Comparison of ENCODE assay signal across 9 cellular contexts in the genomic region with DNA sequence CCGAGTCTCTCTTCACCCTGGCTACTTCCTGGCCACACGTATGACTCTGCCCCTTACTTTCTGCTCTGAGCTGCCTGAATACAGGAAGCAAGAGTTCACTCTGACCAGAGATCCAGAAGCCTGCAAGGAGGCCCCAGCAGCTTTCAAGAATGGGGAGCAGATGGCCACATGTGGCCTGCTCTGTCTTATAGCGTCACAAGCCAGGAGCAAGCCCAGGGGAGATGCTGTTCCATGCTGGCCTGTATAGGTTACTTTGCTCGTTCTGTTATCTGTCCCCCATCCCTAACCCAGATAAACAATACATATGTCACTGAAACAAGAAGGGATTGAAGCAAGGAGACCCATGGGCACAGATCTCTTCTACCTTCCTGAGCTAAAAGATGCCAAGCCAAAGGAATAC. TPM values are rescaled to one million over a fixed set of nuclear protein-coding genes. Genes with fewer than 3 reads are reported as not detected.
DNase-seq lines count a peak whose midpoint lies in the region; ATAC-seq and TF ChIP-seq lines count a peak whose summit lies in the region.
"Had no signal": no experiment of that assay in that cellular context is flagged by ENCODE, and none has a peak within 500 bp of the region (broad histone marks: within the 10 kb centered on the region; RNA-seq: fewer than 3 reads in every experiment).

No MANE protein-coding gene starts in this region.

- H3K9me3 ChIP-seq in BLaER1 treated with 17β-estradiol and CSF1 and Interleukin-3, amounts not matched to agents 10 nM and 100 nM (replicated peaks in 1 of 11): no peaks in the 10 kb centered on the region

- no peak for DNase-seq in activated naive CD8-positive, alpha-beta T cell treated with anti-CD3 and anti-CD28 coated beads, Interleukin-2, amount 50 U/mL, for 24 hours
- no peak for DNase-seq in natural killer cell treated with Interleukin-12 subunit alpha and Interleukin-12 subunit beta and Interleukin-15 and Interleukin-18, amount 100 ng/mL, for 72 hours (ENCODE audit: low spot score)
- DNase-seq in WTC11 (ENCODE audit: low spot score) (no peak), NAMALWA (ENCODE audit: low spot score) (no peak), NCI-H1048 (lab: John Stamatoyannopoulos, UW) (no peak)
- DNase-seq: AML-193, NCI-H187 treated with DMSO at 0.1 percent for 48 hours had no signal

- H3K36me3 ChIP-seq in BLaER1 treated with 17β-estradiol and CSF1 and Interleukin-3, amounts not matched to agents 10 nM and 100 nM: peaks cover 48 to 70% (median 62%) of the 10 kb centered on the region in 11 experiments

- peak overlapping the region in 8 of 11 experiments; percentile 1 to 72 (median 16); a peak in 6 of 22 replicates for H3K9ac ChIP-seq in BLaER1 treated with 17β-estradiol and CSF1 and Interleukin-3, amounts not matched to agents 10 nM and 100 nM

- peak overlapping the region in 4 of 11 experiments; percentile 4 to 22 (median 12); a peak in 4 of 22 replicates for H3K27ac ChIP-seq in BLaER1 treated with 17β-estradiol and CSF1 and Interleukin-3, amounts not matched to agents 10 nM and 100 nM

- POLR2A ChIA-PET in WTC11 (lab: Charles Lee): interaction anchor here (0.8 kb wide), 1 partner anchor 12 kb away, joined by 3 read pairs; no protein-coding TSS in a partner anchor

- no peak overlapping the region for H3K4me3 ChIP-seq in BLaER1 treated with 17β-estradiol and CSF1 and Interleukin-3, amounts not matched to agents 10 nM and 100 nM

- no peaks in the 10 kb centered on the region for H3K27me3 ChIP-seq in BLaER1 treated with 17β-estradiol and CSF1 and Interleukin-3, amounts not matched to agents 10 nM and 100 nM

- H4K20me1 ChIP-seq in BLaER1 treated with 17β-estradiol and CSF1 and Interleukin-3, amounts not matched to agents 10 nM and 100 nM: peaks cover 0 to 77% (median 8%) of the 10 kb centered on the region in 11 experiments; a peak in 12 of 22 replicates

- H3K27ac Mint-ChIP-seq in activated naive CD8-positive, alpha-beta T cell treated with anti-CD3 and anti-CD28 coated beads, Interleukin-2, amount 50 U/mL, for 24 hours: peak overlapping the region; percentile 14
- peak overlapping the region; percentile 41 to 51 for H3K27ac Mint-ChIP-seq in natural killer cell treated with Interleukin-12 subunit alpha and Interleukin-12 subunit beta and Interleukin-15 and Interleukin-18, amount 100 ng/mL, for 72 hours
- H3K27ac Mint-ChIP-seq in WTC11: no peak overlapping the region
- H3K27ac Mint-ChIP-seq: T-helper 1 cell treated with Interleukin-12 subunit alpha and Interleukin-12 subunit beta and Interleukin-4 antibody, amounts not matched to agents 30 μg/mL and 1 μg/mL, for 36 hours had no signal

- H3K36me3 Mint-ChIP-seq in activated naive CD8-positive, alpha-beta T cell treated with anti-CD3 and anti-CD28 coated beads, Interleukin-2, amount 50 U/mL, for 24 hours (ENCODE audit: low read depth): peaks cover 7% of the 10 kb centered on the region
- H3K36me3 Mint-ChIP-seq in natural killer cell treated with Interleukin-12 subunit alpha and Interleukin-12 subunit beta and Interleukin-15 and Interleukin-18, amount 100 ng/mL, for 72 hours: peaks cover 9% of the 10 kb centered on the region
- peaks cover 23% of the 10 kb centered on the region for H3K36me3 Mint-ChIP-seq in WTC11

- CTCF ChIA-PET in WTC11 (lab: Charles Lee): interaction anchor here (1.1 to 1.2 kb wide), 3 partner anchors 17 to 44 kb away, joined by 3 to 5 read pairs (median 5); a partner anchor contains a TSS

- H3K4me1 Mint-ChIP-seq in activated naive CD8-positive, alpha-beta T cell treated with anti-CD3 and anti-CD28 coated beads, Interleukin-2, amount 50 U/mL, for 24 hours: peaks cover 22% of the 10 kb centered on the region
- peaks cover 25 to 26% of the 10 kb centered on the region in 2 donors for H3K4me1 Mint-ChIP-seq in natural killer cell treated with Interleukin-12 subunit alpha and Interleukin-12 subunit beta and Interleukin-15 and Interleukin-18, amount 100 ng/mL, for 72 hours (ENCODE audit: low read depth in 2 of 2)
- H3K4me1 Mint-ChIP-seq in WTC11: peaks cover 14% of the 10 kb centered on the region

- H3K4me1 ChIP-seq in BLaER1 treated with 17β-estradiol and CSF1 and Interleukin-3, amounts not matched to agents 10 nM and 100 nM: peaks cover 25 to 74% (median 29%) of the 10 kb centered on the region in 10 experiments

- ATAC-seq in activated naive CD8-positive, alpha-beta T cell treated with anti-CD3 and anti-CD28 coated beads, Interleukin-2, amount 50 U/mL, for 24 hours: no peak
- ATAC-seq in natural killer cell treated with Interleukin-12 subunit alpha and Interleukin-12 subunit beta and Interleukin-15 and Interleukin-18, amount 100 ng/mL, for 72 hours: no peak
- ATAC-seq in WTC11: no peak

- no peak overlapping the region for H3K4me2 ChIP-seq in BLaER1 treated with 17β-estradiol and CSF1 and Interleukin-3, amounts not matched to agents 10 nM and 100 nM

- H3K4me3 Mint-ChIP-seq in activated naive CD8-positive, alpha-beta T cell treated with anti-CD3 and anti-CD28 coated beads, Interleukin-2, amount 50 U/mL, for 24 hours: no peak overlapping the region
- no peak overlapping the region for H3K4me3 Mint-ChIP-seq in natural killer cell treated with Interleukin-12 subunit alpha and Interleukin-12 subunit beta and Interleukin-15 and Interleukin-18, amount 100 ng/mL, for 72 hours
- no peak overlapping the region for H3K4me3 Mint-ChIP-seq in WTC11
- H3K4me3 Mint-ChIP-seq: T-helper 1 cell treated with Interleukin-12 subunit alpha and Interleukin-12 subunit beta and Interleukin-4 antibody, amounts not matched to agents 30 μg/mL and 1 μg/mL, for 36 hours had no signal

- no peaks in the 10 kb centered on the region for H3K9me3 Mint-ChIP-seq in activated naive CD8-positive, alpha-beta T cell treated with anti-CD3 and anti-CD28 coated beads, Interleukin-2, amount 50 U/mL, for 24 hours
- no peaks in the 10 kb centered on the region for H3K9me3 Mint-ChIP-seq in natural killer cell treated with Interleukin-12 subunit alpha and Interleukin-12 subunit beta and Interleukin-15 and Interleukin-18, amount 100 ng/mL, for 72 hours
- H3K9me3 Mint-ChIP-seq in WTC11: no peaks in the 10 kb centered on the region
- H3K9me3 Mint-ChIP-seq: T-helper 1 cell treated with Interleukin-12 subunit alpha and Interleukin-12 subunit beta and Interleukin-4 antibody, amounts not matched to agents 30 μg/mL and 1 μg/mL, for 36 hours had no signal

- no peak for TF ChIP-seq CTCF in WTC11 (IDR thresholded peaks at IDR 0.05)

- H3K27me3 Mint-ChIP-seq in activated naive CD8-positive, alpha-beta T cell treated with anti-CD3 and anti-CD28 coated beads, Interleukin-2, amount 50 U/mL, for 24 hours: no peaks in the 10 kb centered on the region
- H3K27me3 Mint-ChIP-seq in natural killer cell treated with Interleukin-12 subunit alpha and Interleukin-12 subunit beta and Interleukin-15 and Interleukin-18, amount 100 ng/mL, for 72 hours: no peaks in the 10 kb centered on the region
- H3K27me3 Mint-ChIP-seq in WTC11 (ENCODE audit: low read depth): no peaks in the 10 kb centered on the region

TF ChIP-seq in WTC11, 78 proteins besides CTCF, POLR2A, EP300 and RAD21:
- no peak for TF ChIP-seq ZBTB21 (CRISPR knock-in tag; IDR thresholded peaks at IDR 0.05; ENCODE audit: borderline replicate concordance)

RNA-seq across cellular contexts. Expression of a gene that starts 4.3 kb away (rescaled TPM):
- 10 to 100 TPM; 20.6 to 22.0 TPM for total RNA-seq in natural killer cell treated with Interleukin-12 subunit alpha and Interleukin-12 subunit beta and Interleukin-15 and Interleukin-18, amount 100 ng/mL, for 72 hours
- 45.0 to 49.8 TPM (median 45.8 TPM) in 3 replicates for total RNA-seq in WTC11 (2021)

RNA-seq across cellular contexts. Expression of a gene that starts 4.6 kb away (rescaled TPM):
- total RNA-seq in natural killer cell treated with Interleukin-12 subunit alpha and Interleukin-12 subunit beta and Interleukin-15 and Interleukin-18, amount 100 ng/mL, for 72 hours: 100 to 1,000 TPM in 1 of 2 donors, 10 to 100 TPM in 1; 75.6 to 104 TPM
- 113 to 125 TPM (median 115 TPM) in 3 replicates for total RNA-seq in WTC11 (2021)

RNA-seq across cellular contexts. Expression of a gene that starts 13.8 kb away (rescaled TPM):
- 1 to 10 TPM; 2.6 to 3.0 TPM for total RNA-seq in natural killer cell treated with Interleukin-12 subunit alpha and Interleukin-12 subunit beta and Interleukin-15 and Interleukin-18, amount 100 ng/mL, for 72 hours
- total RNA-seq in WTC11 (2021): 0.20 to 0.39 TPM (median 0.25 TPM) in 3 replicates

RNA-seq across cellular contexts. Expression of a gene that starts 17.7 kb away (rescaled TPM):
- 10 to 100 TPM; 42.8 to 79.0 TPM for total RNA-seq in natural killer cell treated with Interleukin-12 subunit alpha and Interleukin-12 subunit beta and Interleukin-15 and Interleukin-18, amount 100 ng/mL, for 72 hours
- 23.5 to 30.1 TPM (median 26.5 TPM) in 3 replicates for total RNA-seq in WTC11 (2021)

RNA-seq across cellular contexts. Expression of a gene that starts 57.6 kb away (rescaled TPM):
- 100 to 1,000 TPM; 509 to 675 TPM for total RNA-seq in natural killer cell treated with Interleukin-12 subunit alpha and Interleukin-12 subunit beta and Interleukin-15 and Interleukin-18, amount 100 ng/mL, for 72 hours
- total RNA-seq in WTC11 (2021): 169 to 184 TPM (median 173 TPM) in 3 replicates
